Comparison of ENCODE assay signal across 24 cellular contexts in genomic region chr7:79304711-79305110, GRCh38.
"Had no signal": no experiment of that assay in that cellular context is flagged by ENCODE, and none has a peak within 500 bp of the region (broad histone marks: within the 10 kb centered on the region; RNA-seq: fewer than 3 reads in every experiment).

No MANE protein-coding gene starts in this region.

- H3K4me3 Mint-ChIP-seq: activated CD4-positive, alpha-beta memory T cell treated with anti-CD3 and anti-CD28 coated beads, Interleukin-2, amount 10 ng/mL, durations not matched to agents 7 days and 5 days; activated CD4-positive, alpha-beta T cell treated with anti-CD3 and anti-CD28 coated beads, Interleukin-2, amount 10 ng/mL, durations not matched to agents 7 days and 5 days; activated T-cell treated with anti-CD3 and anti-CD28 coated beads, Interleukin-2, amount 50 U/mL, for 24 hours; immature natural killer cell; natural killer cell treated with Interleukin-12 subunit alpha and Interleukin-12 subunit beta and Interleukin-15 and Interleukin-18, amount 100 ng/mL, for 72 hours; T-helper 17 cell had no signal

- H3K4me3 ChIP-seq: left lung, lower lobe of right lung, mucosa of descending colon, right lobe of liver, testis, transverse colon had no signal

- H3K36me3 ChIP-seq: left lung, lower lobe of right lung, neutrophil, right lobe of liver, transverse colon had no signal

- H3K9me3 Mint-ChIP-seq: activated CD4-positive, alpha-beta T cell treated with anti-CD3 and anti-CD28 coated beads, Interleukin-2, amount 10 ng/mL, durations not matched to agents 7 days and 5 days had no signal

- H3K9me3 ChIP-seq: left lung, lower lobe of right lung, mucosa of descending colon, neutrophil, right lobe of liver, testis, transverse colon had no signal

- H3K36me3 Mint-ChIP-seq: immature natural killer cell; natural killer cell treated with Interleukin-12 subunit alpha and Interleukin-12 subunit beta and Interleukin-15 and Interleukin-18, amount 100 ng/mL, for 72 hours had no signal

- H3K4me1 ChIP-seq: left lung, lower lobe of right lung, testis, transverse colon had no signal

- DNase-seq: activated CD4-positive, alpha-beta memory T cell treated with anti-CD3 and anti-CD28 coated beads, Interleukin-2, amount 10 ng/mL, durations not matched to agents 7 days and 5 days; activated CD4-positive, alpha-beta T cell treated with anti-CD3 and anti-CD28 coated beads, Interleukin-2, amount 10 ng/mL, durations not matched to agents 7 days and 5 days; activated CD4-positive, CD25-positive, alpha-beta regulatory T cell treated with anti-CD3 and anti-CD28 coated beads, Interleukin-2, amount 50 U/mL, for 72 hours; activated CD8-positive, alpha-beta memory T cell treated with anti-CD3 and anti-CD28 coated beads, Interleukin-2, amount 50 U/mL, for 48 hours; activated gamma-delta T cell; activated naive CD4-positive, alpha-beta T cell treated with anti-CD3 and anti-CD28 coated beads, Interleukin-2, amount 50 U/mL, for 16 hours; activated T-cell treated with anti-CD3 and anti-CD28 coated beads, Interleukin-2, amount 50 U/mL, for 24 hours; amygdala; caudate nucleus; head of caudate nucleus; hippocampal formation; immature natural killer cell; left lung; lower lobe of right lung; mucosa of descending colon; right lobe of liver; stimulated activated CD4-positive, alpha-beta T cell treated with anti-CD3 and anti-CD28 coated beads, Interleukin-4, amount 100 ng/mL, for 1 hour; stimulated activated naive CD8-positive, alpha-beta T cell treated with anti-CD3 and anti-CD28 coated beads, Interleukin-15, Interleukin-2, amounts not matched to agents 100 U/mL and 50 U/mL, for 24 hours; T-helper 17 cell; T1000; testis; transverse colon had no signal

- H3K27ac Mint-ChIP-seq: activated CD4-positive, alpha-beta memory T cell treated with anti-CD3 and anti-CD28 coated beads, Interleukin-2, amount 10 ng/mL, durations not matched to agents 7 days and 5 days; activated CD4-positive, alpha-beta T cell treated with anti-CD3 and anti-CD28 coated beads, Interleukin-2, amount 10 ng/mL, durations not matched to agents 7 days and 5 days; activated T-cell treated with anti-CD3 and anti-CD28 coated beads, Interleukin-2, amount 50 U/mL, for 24 hours; immature natural killer cell; natural killer cell treated with Interleukin-12 subunit alpha and Interleukin-12 subunit beta and Interleukin-15 and Interleukin-18, amount 100 ng/mL, for 72 hours; T-helper 17 cell had no signal

- H3K4me1 Mint-ChIP-seq: activated CD4-positive, alpha-beta memory T cell treated with anti-CD3 and anti-CD28 coated beads, Interleukin-2, amount 10 ng/mL, durations not matched to agents 7 days and 5 days; activated CD4-positive, alpha-beta T cell treated with anti-CD3 and anti-CD28 coated beads, Interleukin-2, amount 10 ng/mL, durations not matched to agents 7 days and 5 days; immature natural killer cell; T-helper 17 cell had no signal

- H3K27ac ChIP-seq: left lung, lower lobe of right lung, neutrophil, right lobe of liver, testis, transverse colon had no signal

- ATAC-seq: left lung; lower lobe of right lung; mucosa of descending colon; natural killer cell treated with Interleukin-12 subunit alpha and Interleukin-12 subunit beta and Interleukin-15 and Interleukin-18, amount 100 ng/mL, for 72 hours; right lobe of liver; stimulated activated naive CD8-positive, alpha-beta T cell treated with anti-CD3 and anti-CD28 coated beads, Interleukin-15, Interleukin-2, amounts not matched to agents 100 U/mL and 50 U/mL, for 24 hours; T-helper 17 cell had no signal

- H3K27me3 Mint-ChIP-seq: activated CD4-positive, alpha-beta memory T cell treated with anti-CD3 and anti-CD28 coated beads, Interleukin-2, amount 10 ng/mL, durations not matched to agents 7 days and 5 days; activated CD4-positive, alpha-beta T cell treated with anti-CD3 and anti-CD28 coated beads, Interleukin-2, amount 10 ng/mL, durations not matched to agents 7 days and 5 days; activated T-cell treated with anti-CD3 and anti-CD28 coated beads, Interleukin-2, amount 50 U/mL, for 24 hours; natural killer cell treated with Interleukin-12 subunit alpha and Interleukin-12 subunit beta and Interleukin-15 and Interleukin-18, amount 100 ng/mL, for 72 hours; T-helper 17 cell had no signal

- H3K27me3 ChIP-seq: left lung, neutrophil, right lobe of liver, testis, transverse colon had no signal
